In the genomic region with DNA sequence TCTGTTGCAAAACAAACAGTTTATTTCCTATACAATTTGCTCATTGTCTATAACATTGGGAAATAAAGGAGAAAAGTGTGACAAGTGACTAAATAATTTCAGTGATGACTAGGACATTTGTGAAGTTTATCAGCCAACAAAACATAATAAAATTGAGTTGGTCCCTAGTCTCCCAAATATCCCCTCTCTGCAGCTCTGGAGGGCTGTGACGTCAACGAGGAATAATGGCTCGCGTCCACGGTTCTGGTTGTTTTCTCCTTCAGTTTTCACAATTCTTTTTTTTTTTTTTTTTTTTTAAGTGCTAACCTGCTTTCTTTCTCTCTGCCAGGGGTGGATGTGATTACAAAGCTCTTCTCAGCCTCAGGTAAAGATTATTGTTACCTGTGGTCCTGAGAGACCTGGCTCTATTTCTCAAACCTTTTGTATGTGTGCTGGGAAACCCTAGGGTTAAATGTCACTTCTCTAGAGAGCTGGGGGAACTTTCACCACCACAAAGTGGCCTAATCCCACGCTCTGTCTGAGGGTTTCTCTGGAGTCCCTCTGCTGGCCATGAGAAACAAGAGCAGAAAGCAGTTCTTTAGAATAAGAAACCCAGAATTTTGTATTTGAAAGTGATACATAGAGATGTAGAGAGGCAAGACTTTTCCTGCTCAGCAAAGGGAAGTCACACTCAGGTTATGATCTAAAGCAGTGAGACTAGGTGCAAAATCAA, we compare ENCODE assay signal across 7 cellular contexts. TPM values are rescaled to one million over a fixed set of nuclear protein-coding genes. Genes with fewer than 3 reads are reported as not detected.
A peak's percentile ranks its signal among the peaks of the same experiment; 100 is the strongest.
DNase-seq lines count a peak whose midpoint lies in the region; ATAC-seq, FAIRE-seq and TF ChIP-seq lines count a peak whose summit lies in the region.

No MANE protein-coding gene starts in this region.

- no peaks in the 10 kb centered on the region for H3K79me1 ChIP-seq in H9 (ENCODE audit: insufficient read depth, low read depth, low read length, poor library complexity, severe bottlenecking)

- no peaks in the 10 kb centered on the region for H3K27me3 Mint-ChIP-seq in H9 (ENCODE audit: low read depth)
- peaks cover 3% of the 10 kb centered on the region for H3K27me3 Mint-ChIP-seq in brain

- POLR2A ChIA-PET in HepG2 (lab: Yijun Ruan, JAX): interaction anchor here (2.1 kb wide), 1 partner anchor 211 kb away, joined by 8 read pairs; no protein-coding TSS in a partner anchor

- TF ChIP-seq POLR2A in HepG2 (IDR thresholded peaks at IDR 0.05; ENCODE audit: insufficient read depth in 1 of 2, low read depth in 2 of 2, low read length in 2 of 2) (no peak), lower leg skin (IDR thresholded peaks at IDR 0.05) (no peak)

- no CpG with 5 or more reads among the region's 6 CpGs for WGBS in H9 (ENCODE audit: extremely low coverage, insufficient read length, low lambda C conversion rate)
- 42% methylated on average over 6 of the region's 6 CpGs for WGBS in HepG2 (ENCODE audit: low lambda C conversion rate)
- 47 to 49% methylated on average over 6 of the region's 6 CpGs for WGBS in lower leg skin, 2 donors

- H3K36me3 ChIP-seq in HepG2 (replicated peaks in 1 of 2; ENCODE audit: control insufficient read depth in 1 of 2, insufficient read depth in 2 of 2, low read length in 2 of 2): no peaks in the 10 kb centered on the region

- no peaks in the 10 kb centered on the region for H4K20me1 ChIP-seq in H9 (ENCODE audit: control insufficient read depth, insufficient read depth, insufficient read length)
- no peaks in the 10 kb centered on the region for H4K20me1 ChIP-seq in HepG2 (ENCODE audit: insufficient read depth, low read length)

- H2AK5ac ChIP-seq in H9 (ENCODE audit: insufficient read length, low read length): no peak overlapping the region

- intact Hi-C loops in HepG2 (cut with micrococcal nuclease; ENCODE audit: unreplicated experiment) (loop anchor here (1.0 kb wide), 2 partner anchors 286 to 335 kb away; no protein-coding TSS in a partner anchor), lower leg skin (cut with DNase I; ENCODE audit: low total_unique reads) (no loop called here)

- no peak overlapping the region for H2BK120ac ChIP-seq in H9 (ENCODE audit: low read depth, low read length, poor library complexity, severe bottlenecking)

- no peak overlapping the region for H3K18ac ChIP-seq in H9 (ENCODE audit: insufficient read length, low read depth, low read length)

- H3K4me3 ChIP-seq in HepG2 (replicated peaks in 1 of 3; ENCODE audit: insufficient read depth in 1 of 3, low read depth in 2 of 3, low read length in 3 of 3) (no peak overlapping the region), lower leg skin (ENCODE audit: low read depth, poor library complexity, severe bottlenecking) (no peak overlapping the region)

- peak; percentile 63 for TF ChIP-seq RAD21 in HepG2 (CRISPR knock-in tag; IDR thresholded peaks at IDR 0.05)

- H3K9me3 ChIP-seq in H9 (ENCODE audit: control insufficient read depth, low read depth, low read length) (no peaks in the 10 kb centered on the region), HepG2 (ENCODE audit: low read length) (no peaks in the 10 kb centered on the region)

- peak; percentile 74 for DNase-seq in EH (ENCODE audit: low read depth)
- DNase-seq in H9: peak; percentile 37
- DNase-seq in NOMO-1 treated with DMSO at 0.1 percent for 48 hours (lab: John Stamatoyannopoulos, UW; ENCODE audit: unreplicated experiment): peak; percentile 77
- DNase-seq in HepG2 (ENCODE audit: low spot score): peak; percentile 65
- DNase-seq in lower leg skin (ENCODE audit: low spot score in 2 of 2): no peak

- H3K4ac ChIP-seq in H9 (ENCODE audit: low read depth, low read length): no peak overlapping the region

- no peak overlapping the region for H3T11ph ChIP-seq in H9 (ENCODE audit: low read length)

- H3K9ac ChIP-seq in H9 (ENCODE audit: extremely low read depth, insufficient read length, low read length): no peak overlapping the region
- H3K9ac ChIP-seq in HepG2 (ENCODE audit: insufficient read depth, low read depth, low read length): no peak overlapping the region

- BruUV-seq in HepG2 (replicated peaks; lab: Mats Ljungman, UMichigan): no TSS peak

- ATAC-seq in HepG2 (peak; percentile 85), GM21825 (IDR thresholded peaks at IDR 0.05; ENCODE audit: unreplicated experiment) (no peak)

- H2BK12ac ChIP-seq in H9 (ENCODE audit: insufficient read length, low read depth, low read length): no peak overlapping the region

- no peak overlapping the region for H3K27ac ChIP-seq in H9 (ENCODE audit: insufficient read length, low read depth, low read length)
- H3K27ac ChIP-seq in HepG2 (ENCODE audit: extremely low read length, insufficient read depth, low read length): no peak overlapping the region

- H3K9me3 Mint-ChIP-seq in H9 (no peaks in the 10 kb centered on the region), brain (peaks cover 0 to 5% (median 0%) of the 10 kb centered on the region in 5 experiments)

- H3K4me3 Mint-ChIP-seq in H9 (no peak overlapping the region), brain (no peak overlapping the region)

- H4K8ac ChIP-seq in H9 (replicated peaks; ENCODE audit: insufficient read length, low read depth, low read length): no peak overlapping the region

- H2AFZ ChIP-seq in H9 (ENCODE audit: low read length): no peak overlapping the region
- no peak overlapping the region for H2AFZ ChIP-seq in HepG2 (ENCODE audit: low read length)

- H4K91ac ChIP-seq in H9 (ENCODE audit: insufficient read length, low read depth, low read length): no peak overlapping the region

- no peak overlapping the region for H3K14ac ChIP-seq in H9 (ENCODE audit: insufficient read depth, low read length)

- no peaks in the 10 kb centered on the region for H3K4me1 ChIP-seq in H9 (ENCODE audit: insufficient read depth, low read length)
- H3K4me1 ChIP-seq in HepG2 (ENCODE audit: insufficient read depth, low read length): peaks cover 34% of the 10 kb centered on the region

- H3K27ac Mint-ChIP-seq in H9 (peak overlapping the region in 1 of 3 experiments; percentile 11; a peak in 1 of 7 replicates), brain (peak overlapping the region in 2 of 5 experiments; percentile 20 to 39)

- CTCF ChIA-PET in HepG2 (lab: Yijun Ruan, JAX; ENCODE audit: low intra/inter-chr PET ratio, low total read pairs): interaction anchor here (1.2 to 3.5 kb wide), 3 partner anchors 33 to 569 kb away, joined by 4 to 29 read pairs (median 22); no protein-coding TSS in a partner anchor

- no peaks in the 10 kb centered on the region for H3K36me3 Mint-ChIP-seq in H9 (ENCODE audit: insufficient read depth in 1 of 3, low read depth in 3 of 3)
- H3K36me3 Mint-ChIP-seq in brain: no peaks in the 10 kb centered on the region

- no peaks in the 10 kb centered on the region for H3K23me2 ChIP-seq in H9 (ENCODE audit: insufficient read length, low read depth, low read length, poor library complexity, severe bottlenecking)

- H2BK20ac ChIP-seq in H9 (ENCODE audit: low read depth, low read length, poor library complexity, severe bottlenecking): no peak overlapping the region

- H3K23ac ChIP-seq in H9 (ENCODE audit: insufficient read length, low read depth, low read length): no peak overlapping the region

- TF ChIP-seq EP300 in HepG2 (IDR thresholded peaks at IDR 0.05; ENCODE audit: low read depth in 2 of 2, low read length in 2 of 2) (no peak), HepG2 (CRISPR knock-in tag; IDR thresholded peaks at IDR 0.05; ENCODE audit: borderline replicate concordance) (no peak)

- no peak overlapping the region for H2BK15ac ChIP-seq in H9 (ENCODE audit: low read depth, low read length)

- FAIRE-seq in HepG2 (lab: Jason Lieb, UNC): peak; percentile 86

- H4K5ac ChIP-seq in H9 (ENCODE audit: insufficient read length, low read depth, low read length): no peak overlapping the region

- H3K4me2 ChIP-seq in H9 (ENCODE audit: insufficient read depth, insufficient read length, low read length): no peak overlapping the region
- H3K4me2 ChIP-seq in HepG2 (ENCODE audit: low read depth, low read length): peak overlapping the region; percentile 26; the same call in 1 of the 2 replicates

- H3K27me3 ChIP-seq in H9 (ENCODE audit: insufficient read depth, low read length) (no peaks in the 10 kb centered on the region), HepG2 (ENCODE audit: control insufficient read depth in 1 of 2, insufficient read depth in 2 of 2, low read length in 2 of 2) (no peaks in the 10 kb centered on the region)

- no peak overlapping the region for H2BK5ac ChIP-seq in H9 (ENCODE audit: insufficient read length, low read length)

- H3K56ac ChIP-seq in H9 (ENCODE audit: insufficient read length, low read depth, low read length): no peak overlapping the region

- in situ Hi-C loops in HepG2 (cut with HindIII; ENCODE audit: extremely low pct_ligation_motif_present, low pct_unique_long_range_greater_than_20kb): loop anchor here (25.0 kb wide), 1 partner anchor 818 kb away; no protein-coding TSS in a partner anchor

- no peaks in the 10 kb centered on the region for H3K79me2 ChIP-seq in H9 (ENCODE audit: insufficient read depth, low read length)
- no peaks in the 10 kb centered on the region for H3K79me2 ChIP-seq in HepG2 (ENCODE audit: insufficient read depth, low read length)

- TF ChIP-seq CTCF in H9 (conservative IDR thresholded peaks at IDR 0.05): peak; percentile 69
- peak; percentile 45 to 67 for TF ChIP-seq CTCF in brain (conservative IDR thresholded peaks at IDR 0.05)
- peak; percentile 55 for TF ChIP-seq CTCF in HepG2 (CRISPR knock-in tag; IDR thresholded peaks at IDR 0.05)
- no peak for TF ChIP-seq CTCF in lower leg skin (IDR thresholded peaks at IDR 0.05)

- H3K4me1 Mint-ChIP-seq in H9: peaks cover 12 to 17% of the 10 kb centered on the region in 2 experiments
- H3K4me1 Mint-ChIP-seq in brain: peaks cover 11% of the 10 kb centered on the region

RNA-seq across cellular contexts. Expression of gene ANKRD55, which starts 36.2 kb away (rescaled TPM):
- total RNA-seq in H9 (2021) (not detected in 2 replicates), HepG2 (2016; rRNA removed; fragmentation: Illumina TruSeq; extraction: Trizol) (0.11 and 0.31 TPM in 2 replicates), lower leg skin (under 1 TPM in 3 of 4 donors, not detected in 1; 0.17 to 0.37 (median 0.32) TPM)
- polyA plus RNA-seq in brain (ENCODE audit: insufficient read depth, low read depth, low replicate concordance) (0.48 TPM), HepG2 (2011; rRNA removed) (0.10 and 0.28 TPM in 2 replicates)
- not detected in 2 replicates for total RNA-seq in HepG2 (2016; cell fraction: cytosol; rRNA removed; fragmentation: Illumina TruSeq; extraction: Trizol; ENCODE audit: low read depth)
- 0.17 TPM in 1 of 2 replicates, not detected in the other for total RNA-seq in HepG2 (2016; cell fraction: insoluble cytoplasmic fraction; rRNA removed; fragmentation: Illumina TruSeq; extraction: Trizol)
- 0.24 and 0.31 TPM in 2 replicates for total RNA-seq in HepG2 (2016; cell fraction: membrane; rRNA removed; fragmentation: Illumina TruSeq; extraction: Trizol)
- total RNA-seq in HepG2 (2016; cell fraction: nucleus; rRNA removed; fragmentation: Illumina TruSeq; extraction: Trizol): 0.25 TPM in 1 of 2 replicates, not detected in the other
- 0.12 and 0.13 TPM in 2 replicates for polyA plus RNA-seq in HepG2 (2011; cell fraction: cytosol; rRNA removed)
- 0.09 and 0.18 TPM in 2 replicates for polyA plus RNA-seq in HepG2 (2011; cell fraction: nucleus; rRNA removed)
- polyA plus RNA-seq in HepG2 (2012): 0.12 TPM in 1 of 2 replicates, not detected in the other
- polyA plus RNA-seq in HepG2 (2016; cell fraction: cytosol; fragmentation: Illumina TruSeq; extraction: Trizol; ENCODE audit: low read depth): 0.15 and 0.29 TPM in 2 replicates
- polyA plus RNA-seq in HepG2 (2016; cell fraction: insoluble cytoplasmic fraction; fragmentation: Illumina TruSeq; extraction: Trizol; ENCODE audit: low read depth): 0.40 and 0.46 TPM in 2 replicates
- polyA plus RNA-seq in HepG2 (2016; cell fraction: membrane; fragmentation: Illumina TruSeq; extraction: Trizol; ENCODE audit: low read depth): 0.19 and 0.24 TPM in 2 replicates
- 0.31 TPM in 1 of 2 replicates, not detected in the other for polyA plus RNA-seq in HepG2 (2016; cell fraction: nucleus; fragmentation: Illumina TruSeq; extraction: Trizol; ENCODE audit: insufficient read depth, low read depth)
- 0.21 TPM in 1 of 2 replicates, not detected in the other for polyA minus RNA-seq in HepG2 (2011; rRNA and poly(A)+ RNA removed; ENCODE audit: low replicate concordance)
- not detected in 2 replicates for polyA minus RNA-seq in HepG2 (2011; cell fraction: cytosol; rRNA and poly(A)+ RNA removed)
- not detected in 2 replicates for polyA minus RNA-seq in HepG2 (2011; cell fraction: nucleus; rRNA and poly(A)+ RNA removed)

Comparison
In these comparisons a context has a peak if more than half of its experiments do, and no peak if none do; other contexts are left out.
1. DNase-seq: peak in EH (single experiment), H9 (single experiment), NOMO-1 treated with DMSO at 0.1 percent for 48 hours (single experiment) and HepG2 (single experiment); none in lower leg skin (0 of 2).
2. CTCF ChIP-seq: peak in H9 (single experiment), brain (2 of 2) and HepG2 (single experiment); none in lower leg skin (0 of 3).